ENCODE assay signal across 9 cellular contexts in genomic region chr12:49904601-49905000, GRCh38. TPM values are rescaled to one million over a fixed set of nuclear protein-coding genes. Genes with fewer than 3 reads are reported as not detected.
A peak's percentile ranks its signal among the peaks of the same experiment; 100 is the strongest.
DNase-seq lines count a peak whose midpoint lies in the region; ATAC-seq and TF ChIP-seq lines count a peak whose summit lies in the region.
"Had no signal": no experiment of that assay in that cellular context is flagged by ENCODE, and none has a peak within 500 bp of the region (broad histone marks: within the 10 kb centered on the region; RNA-seq: fewer than 3 reads in every experiment).

No MANE protein-coding gene starts in this region.

- H3K4me3 ChIP-seq in lower lobe of right lung (no peak overlapping the region), tibial nerve (no peak overlapping the region)

- no peak for TF ChIP-seq EP300 in tibial nerve (IDR thresholded peaks at IDR 0.05)

- H3K4me1 ChIP-seq in lower lobe of right lung, result peaks cover 14% of the 10 kb centered on the region
- H3K4me1 ChIP-seq in tibial nerve, result peaks cover 0 to 15% (median 3%) of the 10 kb centered on the region in 4 donors

- no peak overlapping the region for H3K27ac ChIP-seq in lower lobe of right lung
- peak overlapping the region; percentile 44 to 81 (median 66) for H3K27ac ChIP-seq in tibial nerve

- DNase-seq in activated T-cell treated with anti-CD3 and anti-CD28 coated beads, Interleukin-2, amount 50 U/mL, for 4 hours, result no peak
- no peak for DNase-seq in activated T-cell treated with anti-CD3 and anti-CD28 coated beads for 4 hours
- DNase-seq in activated naive CD8-positive, alpha-beta T cell treated with anti-CD3 and anti-CD28 coated beads for 36 hours, result no peak
- DNase-seq in lower lobe of right lung, result peak; percentile 22
- no peak for DNase-seq in tibial nerve (ENCODE audit: low spot score in 2 of 2)
- no peak for DNase-seq in COR-L47 (lab: John Stamatoyannopoulos, UW)
- DNase-seq in NCI-H1436 (lab: John Stamatoyannopoulos, UW), result no peak
- DNase-seq: NCI-H774 had no signal

- H3K27ac Mint-ChIP-seq in activated naive CD8-positive, alpha-beta T cell treated with anti-CD3 and anti-CD28 coated beads for 36 hours, result no peak overlapping the region

- H3K9me3 Mint-ChIP-seq in activated T-cell treated with anti-CD3 and anti-CD28 coated beads, Interleukin-2, amount 50 U/mL, for 4 hours, result no peaks in the 10 kb centered on the region
- no peaks in the 10 kb centered on the region for H3K9me3 Mint-ChIP-seq in activated naive CD8-positive, alpha-beta T cell treated with anti-CD3 and anti-CD28 coated beads for 36 hours

- ATAC-seq in activated T-cell treated with anti-CD3 and anti-CD28 coated beads, Interleukin-2, amount 50 U/mL, for 4 hours, result no peak
- no peak for ATAC-seq in lower lobe of right lung
- ATAC-seq in GM19035 (IDR thresholded peaks at IDR 0.05; ENCODE audit: unreplicated experiment), result no peak

- H3K27me3 ChIP-seq in lower lobe of right lung (ENCODE audit: low read depth) (peaks cover 21% of the 10 kb centered on the region), tibial nerve (peaks cover 0 to 12% of the 10 kb centered on the region in 2 donors)

- peak overlapping the region; percentile 80 for H3K4me3 Mint-ChIP-seq in activated T-cell treated with anti-CD3 and anti-CD28 coated beads, Interleukin-2, amount 50 U/mL, for 4 hours
- peak overlapping the region; percentile 75 for H3K4me3 Mint-ChIP-seq in activated naive CD8-positive, alpha-beta T cell treated with anti-CD3 and anti-CD28 coated beads for 36 hours

- no peak for TF ChIP-seq POLR2A in tibial nerve (IDR thresholded peaks at IDR 0.05)

- no peaks in the 10 kb centered on the region for H3K36me3 ChIP-seq in lower lobe of right lung
- no peaks in the 10 kb centered on the region for H3K36me3 ChIP-seq in tibial nerve

- H3K36me3 Mint-ChIP-seq in activated T-cell treated with anti-CD3 and anti-CD28 coated beads, Interleukin-2, amount 50 U/mL, for 4 hours (ENCODE audit: insufficient read depth), result no peaks in the 10 kb centered on the region
- no peaks in the 10 kb centered on the region for H3K36me3 Mint-ChIP-seq in activated naive CD8-positive, alpha-beta T cell treated with anti-CD3 and anti-CD28 coated beads for 36 hours

- 86 to 89% methylated on average over 11 of the region's 11 CpGs for WGBS in tibial nerve, 2 donors

- peaks cover 5% of the 10 kb centered on the region for H3K27me3 Mint-ChIP-seq in activated T-cell treated with anti-CD3 and anti-CD28 coated beads, Interleukin-2, amount 50 U/mL, for 4 hours (ENCODE audit: low read depth)
- H3K27me3 Mint-ChIP-seq in activated naive CD8-positive, alpha-beta T cell treated with anti-CD3 and anti-CD28 coated beads for 36 hours, result peaks cover 17% of the 10 kb centered on the region

- intact Hi-C loops in lower lobe of right lung (cut with DNase I), result no loop called here

- peaks cover 9% of the 10 kb centered on the region for H3K4me1 Mint-ChIP-seq in activated T-cell treated with anti-CD3 and anti-CD28 coated beads, Interleukin-2, amount 50 U/mL, for 4 hours (ENCODE audit: low read depth)
- peaks cover 10% of the 10 kb centered on the region for H3K4me1 Mint-ChIP-seq in activated naive CD8-positive, alpha-beta T cell treated with anti-CD3 and anti-CD28 coated beads for 36 hours

- no peaks in the 10 kb centered on the region for H3K9me3 ChIP-seq in lower lobe of right lung
- H3K9me3 ChIP-seq in tibial nerve, result no peaks in the 10 kb centered on the region

- TF ChIP-seq CTCF in lower lobe of right lung (IDR thresholded peaks at IDR 0.05) (no peak), tibial nerve (IDR thresholded peaks at IDR 0.05) (no peak)

RNA-seq across cellular contexts. Expression of gene FAIM2, which starts 0.9 kb away (rescaled TPM):
- total RNA-seq in activated T-cell treated with anti-CD3 and anti-CD28 coated beads, Interleukin-2, amount 50 U/mL, for 4 hours, result under 1 TPM in 2 of 3 donors, not detected in 1; 0.16 to 0.54 TPM
- total RNA-seq in activated naive CD8-positive, alpha-beta T cell treated with anti-CD3 and anti-CD28 coated beads for 36 hours, result under 1 TPM; 0.08 to 0.60 TPM
- total RNA-seq in lower lobe of right lung (2.9 TPM), tibial nerve (10 to 100 TPM in 3 of 4 donors, 1 to 10 TPM in 1; 6.9 to 68.6 (median 36.9) TPM)

RNA-seq across cellular contexts. Expression of gene AQP2, which starts 45.9 kb away (rescaled TPM):
- total RNA-seq in activated T-cell treated with anti-CD3 and anti-CD28 coated beads, Interleukin-2, amount 50 U/mL, for 4 hours, result not detected
- not detected for total RNA-seq in activated naive CD8-positive, alpha-beta T cell treated with anti-CD3 and anti-CD28 coated beads for 36 hours
- total RNA-seq in lower lobe of right lung (not detected), tibial nerve (not detected)

RNA-seq across cellular contexts. Expression of gene AQP5, which starts 57.1 kb away (rescaled TPM):
- not detected for total RNA-seq in activated T-cell treated with anti-CD3 and anti-CD28 coated beads, Interleukin-2, amount 50 U/mL, for 4 hours
- total RNA-seq in activated naive CD8-positive, alpha-beta T cell treated with anti-CD3 and anti-CD28 coated beads for 36 hours, result not detected
- total RNA-seq in lower lobe of right lung, result 6.4 TPM
- under 1 TPM in 1 of 4 donors, not detected in 3; 0.21 TPM for total RNA-seq in tibial nerve
